Comparison of ENCODE assay signal across 29 cellular contexts in genomic region chr19:34673590-34673989, GRCh38.
"Had no signal": no experiment of that assay in that cellular context is flagged by ENCODE, and none has a peak within 500 bp of the region (broad histone marks: within the 10 kb centered on the region; RNA-seq: fewer than 3 reads in every experiment).

No MANE protein-coding gene starts in this region.

- H3K9me3 ChIP-seq: left lung, ovary, sigmoid colon, stomach, testis, thyroid gland, transverse colon, vagina had no signal

- FAIRE-seq: islet of Langerhans, kidney had no signal

- DNase-seq: hypothalamus; immature natural killer cell; kidney; left colon; left lung; mesendoderm; naive B cell; natural killer cell; nephron progenitor cell; ovary; retina; right cardiac atrium; sigmoid colon; stimulated activated CD4-positive, alpha-beta T cell treated with anti-CD3 and anti-CD28 coated beads, Interleukin-12 subunit alpha, Interleukin-12 subunit beta, amount 100 ng/mL, for 4 hours; stimulated activated CD4-positive, alpha-beta T cell treated with anti-CD3 and anti-CD28 coated beads, Interleukin-15, amount 100 ng/mL, for 24 hours; stimulated activated CD4-positive, alpha-beta T cell treated with anti-CD3 and anti-CD28 coated beads, Interleukin-2, amount 100 ng/mL, for 24 hours; stimulated activated CD4-positive, alpha-beta T cell treated with anti-CD3 and anti-CD28 coated beads, Interleukin-4, amount 100 ng/mL, for 1 hour; stimulated activated naive B cell treated with anti-CD40 and anti-IgM and Interleukin-4, amounts not matched to agents 10 μg/mL and 1 μg/mL and 100 μg/mL, for 72 hours; stimulated activated naive CD8-positive, alpha-beta T cell treated with anti-CD3 and anti-CD28 coated beads, Interleukin-15, Interleukin-2, amounts not matched to agents 100 U/mL and 50 U/mL, for 24 hours; stomach; testis; thyroid gland; transverse colon; upper lobe of left lung had no signal

- H3K27me3 ChIP-seq: left lung, ovary, sigmoid colon, stomach, testis, thyroid gland, transverse colon, upper lobe of left lung, vagina had no signal

- H3K4me3 ChIP-seq: left lung, lung, ovary, sigmoid colon, stomach, testis, thyroid gland, transverse colon, upper lobe of left lung, vagina had no signal

- H3K27ac ChIP-seq: left lung, ovary, sigmoid colon, stomach, testis, thyroid gland, transverse colon, upper lobe of left lung, vagina had no signal

- H3K9me3 Mint-ChIP-seq: natural killer cell; stimulated activated naive B cell treated with anti-CD40 and anti-IgM and Interleukin-4, amounts not matched to agents 10 μg/mL and 1 μg/mL and 100 μg/mL, for 72 hours had no signal

- H3K4me3 Mint-ChIP-seq: immature natural killer cell; mesothelial cell of epicardium; nephron progenitor cell; stimulated activated naive B cell treated with anti-CD40 and anti-IgM and Interleukin-4, amounts not matched to agents 10 μg/mL and 1 μg/mL and 100 μg/mL, for 72 hours had no signal

- H3K4me1 ChIP-seq: testis had no signal

- ATAC-seq: left colon; left lung; natural killer cell; right cardiac atrium; stimulated activated naive B cell treated with anti-CD40 and anti-IgM and Interleukin-4, amounts not matched to agents 10 μg/mL and 1 μg/mL and 100 μg/mL, for 72 hours; stimulated activated naive CD8-positive, alpha-beta T cell treated with anti-CD3 and anti-CD28 coated beads, Interleukin-15, Interleukin-2, amounts not matched to agents 100 U/mL and 50 U/mL, for 24 hours had no signal

- H3K27ac Mint-ChIP-seq: immature natural killer cell; mesothelial cell of epicardium; naive B cell; natural killer cell; nephron progenitor cell; progenitor cell of endocrine pancreas; stimulated activated naive B cell treated with anti-CD40 and anti-IgM and Interleukin-4, amounts not matched to agents 10 μg/mL and 1 μg/mL and 100 μg/mL, for 72 hours had no signal

- H3K36me3 ChIP-seq: left lung, ovary, thyroid gland, transverse colon, vagina had no signal
